In genomic region chr20:47303736-47304135, GRCh38 we compare ENCODE assay signal across 11 cellular contexts. TPM values are rescaled to one million over a fixed set of nuclear protein-coding genes. Genes with fewer than 3 reads are reported as not detected.
DNase-seq lines count a peak whose midpoint lies in the region; ATAC-seq and TF ChIP-seq lines count a peak whose summit lies in the region.
"Had no signal": no experiment of that assay in that cellular context is flagged by ENCODE, and none has a peak within 500 bp of the region (broad histone marks: within the 10 kb centered on the region; RNA-seq: fewer than 3 reads in every experiment).

No MANE protein-coding gene starts in this region.

- peaks cover 93% of the 10 kb centered on the region for H3K36me3 Mint-ChIP-seq in stimulated activated effector memory CD8-positive, alpha-beta T cell treated with anti-CD3 and anti-CD28 coated beads, Interleukin-12 subunit alpha, Interleukin-12 subunit beta, amount 100 ng/mL, for 72 hours
- H3K36me3 Mint-ChIP-seq in activated CD8-positive, alpha-beta memory T cell treated with anti-CD3 and anti-CD28 coated beads, Interleukin-2, amount 10 ng/mL, durations not matched to agents 7 days and 5 days = peaks cover 37% of the 10 kb centered on the region

- H3K27ac Mint-ChIP-seq in stimulated activated effector memory CD8-positive, alpha-beta T cell treated with anti-CD3 and anti-CD28 coated beads, Interleukin-12 subunit alpha, Interleukin-12 subunit beta, amount 100 ng/mL, for 72 hours = peak overlapping the region; percentile 30
- no peak overlapping the region for H3K27ac Mint-ChIP-seq in activated CD8-positive, alpha-beta memory T cell treated with anti-CD3 and anti-CD28 coated beads, Interleukin-2, amount 10 ng/mL, durations not matched to agents 7 days and 5 days

- H3K4me1 ChIP-seq in HUES48 (ENCODE audit: control insufficient read depth, insufficient read depth, low read length) (peaks cover 17% of the 10 kb centered on the region), body of pancreas (peaks cover 25% of the 10 kb centered on the region), lower lobe of right lung (peaks cover 23% of the 10 kb centered on the region)

- H3K4me3 ChIP-seq in HUES48 (ENCODE audit: low read depth, low read length) (no peak overlapping the region), body of pancreas (no peak overlapping the region), lower lobe of right lung (no peak overlapping the region)

- ATAC-seq in body of pancreas (peak; percentile 21), lower lobe of right lung (peak in 1 of 2 donors; percentile 43), HG03095 (IDR thresholded peaks at IDR 0.05; ENCODE audit: unreplicated experiment) (no peak)
- ATAC-seq in stimulated activated effector memory CD8-positive, alpha-beta T cell treated with anti-CD3 and anti-CD28 coated beads, Interleukin-12 subunit alpha, Interleukin-12 subunit beta, amount 100 ng/mL, for 72 hours = no peak
- no peak for ATAC-seq in activated CD8-positive, alpha-beta memory T cell treated with anti-CD3 and anti-CD28 coated beads, Interleukin-2, amount 10 ng/mL, durations not matched to agents 7 days and 5 days

- no peaks in the 10 kb centered on the region for H3K27me3 Mint-ChIP-seq in activated CD8-positive, alpha-beta memory T cell treated with anti-CD3 and anti-CD28 coated beads, Interleukin-2, amount 10 ng/mL, durations not matched to agents 7 days and 5 days

- H3K36me3 ChIP-seq in HUES48 (ENCODE audit: control insufficient read depth, insufficient read depth, low read length) = peaks cover 82% of the 10 kb centered on the region
- no peaks in the 10 kb centered on the region for H3K36me3 ChIP-seq in body of pancreas (replicated peaks in 1 of 2; ENCODE audit: insufficient read depth in 1 of 2, low read depth in 2 of 2)
- H3K36me3 ChIP-seq in lower lobe of right lung = peaks cover 37% of the 10 kb centered on the region

- TF ChIP-seq POLR2A in body of pancreas (IDR thresholded peaks at IDR 0.05) = no peak

- H3K9me3 Mint-ChIP-seq in stimulated activated effector memory CD8-positive, alpha-beta T cell treated with anti-CD3 and anti-CD28 coated beads, Interleukin-12 subunit alpha, Interleukin-12 subunit beta, amount 100 ng/mL, for 72 hours = no peaks in the 10 kb centered on the region
- H3K9me3 Mint-ChIP-seq in activated CD8-positive, alpha-beta memory T cell treated with anti-CD3 and anti-CD28 coated beads, Interleukin-2, amount 10 ng/mL, durations not matched to agents 7 days and 5 days (ENCODE audit: low read depth) = no peaks in the 10 kb centered on the region

- CTCF ChIA-PET in activated CD8-positive, alpha-beta memory T cell treated with anti-CD3 and anti-CD28 coated beads, Interleukin-2, amount 10 ng/mL, durations not matched to agents 7 days and 5 days (lab: Charles Lee) = interaction anchor here (1.1 to 2.0 kb wide), 2 partner anchors 62 to 80 kb away, joined by 3 to 6 read pairs; no protein-coding TSS in a partner anchor

- no peak for TF ChIP-seq CTCF in body of pancreas (IDR thresholded peaks at IDR 0.05)
- TF ChIP-seq CTCF in lower lobe of right lung (IDR thresholded peaks at IDR 0.05) = no peak

- intact Hi-C loops in body of pancreas (cut with DNase I) = no loop called here
- intact Hi-C loops in lower lobe of right lung (cut with DNase I) = no loop called here

- DNase-seq in body of pancreas (no peak), lower lobe of right lung (no peak), NCI-H446 treated with DMSO at 0.1 percent for 48 hours (lab: John Stamatoyannopoulos, UW) (no peak), HCEC 1CT (no peak)
- no peak for DNase-seq in stimulated activated effector memory CD8-positive, alpha-beta T cell treated with anti-CD3 and anti-CD28 coated beads, Interleukin-12 subunit alpha, Interleukin-12 subunit beta, amount 100 ng/mL, for 72 hours (ENCODE audit: low spot score in 2 of 2)
- no peak for DNase-seq in activated CD8-positive, alpha-beta memory T cell treated with anti-CD3 and anti-CD28 coated beads, Interleukin-2, amount 10 ng/mL, durations not matched to agents 7 days and 5 days
- DNase-seq: activated CD4-positive, alpha-beta T cell treated with anti-CD3 and anti-CD28 coated beads for 1 hour; activated gamma-delta T cell treated with Interleukin-2 at 50 U/mL for 16 hours; effector CD4-positive, alpha-beta T cell had no signal

- H3K27me3 ChIP-seq in HUES48 (ENCODE audit: control insufficient read depth, insufficient read depth, low read length) (no peaks in the 10 kb centered on the region), body of pancreas (no peaks in the 10 kb centered on the region), lower lobe of right lung (ENCODE audit: low read depth) (no peaks in the 10 kb centered on the region)

- no peak overlapping the region for H3K9ac ChIP-seq in HUES48 (ENCODE audit: low read depth, low read length)

- H3K9me3 ChIP-seq in HUES48 (ENCODE audit: control insufficient read depth, insufficient read depth, low read length) (no peaks in the 10 kb centered on the region), body of pancreas (no peaks in the 10 kb centered on the region), lower lobe of right lung (no peaks in the 10 kb centered on the region)

- peaks cover 28% of the 10 kb centered on the region for H3K4me1 Mint-ChIP-seq in stimulated activated effector memory CD8-positive, alpha-beta T cell treated with anti-CD3 and anti-CD28 coated beads, Interleukin-12 subunit alpha, Interleukin-12 subunit beta, amount 100 ng/mL, for 72 hours
- H3K4me1 Mint-ChIP-seq in activated CD8-positive, alpha-beta memory T cell treated with anti-CD3 and anti-CD28 coated beads, Interleukin-2, amount 10 ng/mL, durations not matched to agents 7 days and 5 days = peaks cover 20% of the 10 kb centered on the region

- H3K27ac ChIP-seq in HUES48 (ENCODE audit: low read depth, low read length) (peak overlapping the region; percentile 14), body of pancreas (peak overlapping the region in 3 of 4 donors; percentile 31 to 64 (median 58)), lower lobe of right lung (peak overlapping the region; percentile 64)

- 53% methylated on average over 2 of the region's 2 CpGs for WGBS in body of pancreas, 2 donors

- H3K4me3 Mint-ChIP-seq in stimulated activated effector memory CD8-positive, alpha-beta T cell treated with anti-CD3 and anti-CD28 coated beads, Interleukin-12 subunit alpha, Interleukin-12 subunit beta, amount 100 ng/mL, for 72 hours = no peak overlapping the region
- no peak overlapping the region for H3K4me3 Mint-ChIP-seq in activated CD8-positive, alpha-beta memory T cell treated with anti-CD3 and anti-CD28 coated beads, Interleukin-2, amount 10 ng/mL, durations not matched to agents 7 days and 5 days

RNA-seq across cellular contexts. Expression of gene ZMYND8, which starts 52.8 kb away (rescaled TPM):
- total RNA-seq in body of pancreas (10 to 100 TPM; 18.9 to 19.1 TPM), lower lobe of right lung (57.6 TPM)
- 10 to 100 TPM; 39.4 to 45.2 TPM for total RNA-seq in activated CD8-positive, alpha-beta memory T cell treated with anti-CD3 and anti-CD28 coated beads, Interleukin-2, amount 10 ng/mL, durations not matched to agents 7 days and 5 days

Comparison
In these comparisons a context has a peak if more than half of its experiments do, and no peak if none do; other contexts are left out.
1. H3K27ac ChIP-seq: peak in every context shown above with its lines; median percentile 64 in lower lobe of right lung; 58 in body of pancreas; 14 in HUES48.